8 cellular contexts compared by ENCODE assay signal in the genomic region with DNA sequence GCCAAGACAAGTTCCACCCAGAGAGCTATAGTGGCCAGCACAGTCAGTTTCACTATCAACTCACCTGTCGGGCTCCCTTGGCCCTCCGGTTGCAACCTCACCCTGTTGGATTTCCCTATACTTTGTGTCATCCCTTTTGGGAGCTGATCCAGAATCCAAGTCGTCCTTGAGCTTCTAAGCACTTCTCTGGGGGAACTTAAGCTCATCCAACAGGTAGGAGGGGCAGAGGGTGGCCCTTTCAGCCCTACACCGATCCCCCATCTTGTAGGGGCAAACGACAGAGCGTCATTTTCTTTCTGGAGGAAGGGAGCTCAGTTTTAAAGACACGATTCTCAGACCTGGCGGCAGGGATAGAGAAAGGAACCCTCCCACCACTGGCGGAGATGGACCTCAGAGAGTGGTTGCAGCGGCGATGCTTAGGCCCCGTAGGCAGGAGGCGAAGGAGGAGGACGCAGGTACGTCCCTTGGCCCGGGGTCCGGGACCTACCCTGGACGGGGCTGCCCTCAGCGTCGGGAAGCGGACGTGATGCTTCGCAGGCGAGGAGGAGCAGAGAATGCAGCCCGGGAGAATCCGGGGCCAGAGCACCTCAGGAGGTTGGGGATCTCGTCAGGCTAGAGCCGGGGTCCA.
DNase-seq lines count a peak whose midpoint lies in the region; ATAC-seq and TF ChIP-seq lines count a peak whose summit lies in the region.

No MANE protein-coding gene starts in this region.

- H3K9ac ChIP-seq in KMS-11 (peak overlapping the region; percentile 37; the same call in 1 of the 2 replicates), iPS-20b (ENCODE audit: low read depth, low read length) (peak overlapping the region; percentile 91)

- H3K4me1 ChIP-seq in DOHH2 (ENCODE audit: control insufficient read depth, low read length) (peaks cover 24% of the 10 kb centered on the region), KMS-11 (ENCODE audit: low read depth, poor library complexity, severe bottlenecking) (peaks cover 11% of the 10 kb centered on the region), iPS-20b (ENCODE audit: insufficient read depth, low read length) (peaks cover 3% of the 10 kb centered on the region; the same call in 1 of the 2 replicates)

- TF ChIP-seq CTCF in DOHH2 (IDR thresholded peaks at IDR 0.05; ENCODE audit: low read depth, low read length, poor library complexity, severe bottlenecking) (no peak), KMS-11 (conservative IDR thresholded peaks at IDR 0.05; ENCODE audit: low read depth, low read length) (no peak), astrocyte of the cerebellum (IDR thresholded peaks at IDR 0.05; ENCODE audit: low read depth, low read length, missing control alignments) (no peak)

- H3K36me3 ChIP-seq in DOHH2 (ENCODE audit: control insufficient read depth, low read length) (no peaks in the 10 kb centered on the region; the same call in 1 of the 2 replicates), KMS-11 (ENCODE audit: insufficient read depth) (no peaks in the 10 kb centered on the region), iPS-20b (ENCODE audit: insufficient read depth, low read depth, low read length) (no peaks in the 10 kb centered on the region)

- H3K27ac ChIP-seq in DOHH2 (ENCODE audit: low read depth, low read length) (peak overlapping the region; percentile 74), KMS-11 (peak overlapping the region; percentile 18; the same call in 1 of the 2 replicates), iPS-20b (ENCODE audit: low read length) (peak overlapping the region; percentile 86)

- H4K20me1 ChIP-seq in DOHH2 (ENCODE audit: control insufficient read depth, insufficient read depth, low read depth, low read length) (no peaks in the 10 kb centered on the region), KMS-11 (ENCODE audit: insufficient read depth) (no peaks in the 10 kb centered on the region)

- H3K4me2 ChIP-seq in DOHH2 (ENCODE audit: low read length) (peak overlapping the region; percentile 96), KMS-11 (peak overlapping the region; percentile 90)

- DNase-seq in astrocyte of the cerebellum (ENCODE audit: low read depth): no peak
- DNase-seq in stimulated activated CD8-positive, alpha-beta memory T cell treated with anti-CD3 and anti-CD28 coated beads, Interleukin-4, amount 100 ng/mL, for 48 hours: peak; percentile 49

- in situ Hi-C loops in astrocyte of the cerebellum (cut with HindIII; ENCODE audit: low sequenced_read_pairs): no loop called here

- H2AFZ ChIP-seq in KMS-11 (ENCODE audit: low read depth): peak overlapping the region; percentile 99

- H3K9me2 ChIP-seq in DOHH2 (replicated peaks; ENCODE audit: control insufficient read depth, low read length): no peaks in the 10 kb centered on the region

- peaks cover 5% of the 10 kb centered on the region; the same call in 1 of the 2 replicates for H3F3A ChIP-seq in DOHH2 (ENCODE audit: control insufficient read depth, insufficient read depth)

- H3K9me3 ChIP-seq in DOHH2 (ENCODE audit: control insufficient read depth, insufficient read depth, low read length) (peaks cover 5% of the 10 kb centered on the region), iPS-20b (ENCODE audit: insufficient read depth, low read depth, low read length) (no peaks in the 10 kb centered on the region)

- H3K4me3 ChIP-seq in DOHH2 (ENCODE audit: low read length) (peak overlapping the region; percentile 84), KMS-11 (IDR thresholded peaks at IDR 0.05; ENCODE audit: insufficient read depth, low read depth, low read length) (no peak overlapping the region), astrocyte of the cerebellum (ENCODE audit: low read depth, low read length) (peak overlapping the region; percentile 96), iPS-20b (ENCODE audit: low read length) (peak overlapping the region; percentile 95)

- ATAC-seq in GM21529 (IDR thresholded peaks at IDR 0.05; ENCODE audit: unreplicated experiment) (peak; percentile 20), HG03139 (IDR thresholded peaks at IDR 0.05; ENCODE audit: unreplicated experiment) (no peak), HG03442 (IDR thresholded peaks at IDR 0.05; ENCODE audit: unreplicated experiment) (no peak)

- peaks cover 20% of the 10 kb centered on the region for H3K79me2 ChIP-seq in DOHH2 (ENCODE audit: control insufficient read depth, low read length)
- H3K79me2 ChIP-seq in KMS-11 (ENCODE audit: insufficient read depth, low read depth): no peaks in the 10 kb centered on the region

- H3K27me3 ChIP-seq in DOHH2 (ENCODE audit: control insufficient read depth, low read length): no peaks in the 10 kb centered on the region
- H3K27me3 ChIP-seq in KMS-11 (ENCODE audit: insufficient read depth, low read depth): no peaks in the 10 kb centered on the region
- H3K27me3 ChIP-seq in iPS-20b (ENCODE audit: insufficient read depth, low read length): no peaks in the 10 kb centered on the region

Comparison
In these comparisons a context has a peak if more than half of its experiments do, and no peak if none do; other contexts are left out.
1. H3K27ac ChIP-seq: peak in every context shown above with its lines; median percentile 86 in iPS-20b; 74 in DOHH2; 18 in KMS-11.